In the genomic region with DNA sequence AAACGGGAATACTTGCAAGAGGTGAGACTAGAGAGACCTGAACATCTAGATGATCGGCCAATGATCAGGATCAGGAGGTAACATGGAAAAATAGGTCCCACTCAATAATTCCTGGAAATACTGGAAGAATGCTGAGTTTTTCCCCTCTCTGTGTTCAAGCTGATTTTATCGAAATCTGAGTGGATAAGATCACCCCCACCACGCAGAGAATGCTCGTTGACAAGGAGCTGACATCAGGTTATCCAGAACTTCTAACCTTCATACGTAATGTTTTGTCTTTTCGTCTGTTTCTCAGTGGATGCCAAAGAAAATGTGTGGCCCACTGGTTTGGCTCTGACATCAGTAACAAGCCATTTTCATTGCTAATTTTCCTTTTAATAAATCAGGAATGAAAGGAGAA, we compare ENCODE assay signal across 40 cellular contexts. TPM values are rescaled to one million over a fixed set of nuclear protein-coding genes. Genes with fewer than 3 reads are reported as not detected.
"Had no signal": no experiment of that assay in that cellular context is flagged by ENCODE, and none has a peak within 500 bp of the region (broad histone marks: within the 10 kb centered on the region; RNA-seq: fewer than 3 reads in every experiment).

No MANE protein-coding gene starts in this region.

- FAIRE-seq: astrocyte, bronchial epithelial cell had no signal

- ATAC-seq: activated naive CD4-positive, alpha-beta T cell treated with anti-CD3 and anti-CD28 coated beads, Interleukin-2, amount 50 U/mL, for 72 hours; activated naive CD8-positive, alpha-beta T cell treated with anti-CD3 and anti-CD28 coated beads, Interleukin-2, amount 50 U/mL, for 24 hours; activated T-cell treated with anti-CD3 and anti-CD28 coated beads, Interleukin-2, amount 50 U/mL, for 4 hours; activated T-cell treated with anti-CD3 and anti-CD28 coated beads, Interleukin-2, amount 50 U/mL, for 72 hours; activated T-helper 17 cell treated with anti-CD3 and anti-CD28 coated beads, Interleukin-2, amount 50 U/mL, for 72 hours; body of pancreas had no signal

- H3K4me1 ChIP-seq: adrenal gland, body of pancreas, breast epithelium had no signal

- H3K27ac ChIP-seq: adrenal gland, body of pancreas, brain microvascular endothelial cell, breast epithelium, cardiac muscle cell had no signal

- DNase-seq: activated effector memory CD4-positive, alpha-beta T cell treated with anti-CD3 and anti-CD28 coated beads, Interleukin-2, amount 50 U/mL, for 16 hours; activated effector memory CD4-positive, alpha-beta T cell treated with Interleukin-2 at 50 U/mL for 16 hours; activated gamma-delta T cell; activated gamma-delta T cell treated with Interleukin-2 at 50 U/mL for 16 hours; activated naive CD4-positive, alpha-beta T cell; activated naive CD4-positive, alpha-beta T cell treated with anti-CD3 and anti-CD28 coated beads for 36 hours; activated naive CD4-positive, alpha-beta T cell treated with anti-CD3 and anti-CD28 coated beads, Interleukin-2, amount 10 ng/mL, durations not matched to agents 7 days and 5 days; activated naive CD4-positive, alpha-beta T cell treated with anti-CD3 and anti-CD28 coated beads, Interleukin-2, amount 50 U/mL, for 16 hours; activated naive CD4-positive, alpha-beta T cell treated with Interleukin-2 at 50 U/mL for 16 hours; activated naive CD8-positive, alpha-beta T cell treated with anti-CD3 and anti-CD28 coated beads for 36 hours; activated naive CD8-positive, alpha-beta T cell treated with anti-CD3 and anti-CD28 coated beads, Interleukin-2, amount 10 ng/mL, durations not matched to agents 7 days and 5 days; activated naive CD8-positive, alpha-beta T cell treated with anti-CD3 and anti-CD28 coated beads, Interleukin-2, amount 50 U/mL, for 24 hours; activated T-cell treated with anti-CD3 and anti-CD28 coated beads, Interleukin-2, amount 50 U/mL, for 1 hour; activated T-cell treated with anti-CD3 and anti-CD28 coated beads, Interleukin-2, amount 50 U/mL, for 24 hours; activated T-cell treated with anti-CD3 and anti-CD28 coated beads, Interleukin-2, amount 50 U/mL, for 4 hours; activated T-cell treated with anti-CD3 and anti-CD28 coated beads, Interleukin-2, amount 50 U/mL, for 48 hours; activated T-cell treated with anti-CD3 and anti-CD28 coated beads, Interleukin-2, amount 50 U/mL, for 72 hours; adrenal gland; amniotic stem cell; amygdala; anterior cingulate cortex; aorta; body of pancreas; brain microvascular endothelial cell; caudate nucleus; central memory CD4-positive, alpha-beta T cell; cerebellar nuclear complex had no signal

- H3K36me3 Mint-ChIP-seq: activated naive CD4-positive, alpha-beta T cell treated with anti-CD3 and anti-CD28 coated beads, Interleukin-2, amount 10 ng/mL, durations not matched to agents 7 days and 5 days; activated naive CD4-positive, alpha-beta T cell treated with anti-CD3 and anti-CD28 coated beads, Interleukin-2, amount 50 U/mL, for 24 hours; activated naive CD4-positive, alpha-beta T cell treated with anti-CD3 and anti-CD28 coated beads, Interleukin-2, amount 50 U/mL, for 72 hours; activated naive CD8-positive, alpha-beta T cell; activated naive CD8-positive, alpha-beta T cell treated with anti-CD3 and anti-CD28 coated beads for 36 hours; activated naive CD8-positive, alpha-beta T cell treated with anti-CD3 and anti-CD28 coated beads, Interleukin-2, amount 10 ng/mL, durations not matched to agents 7 days and 5 days; brain had no signal

- H3K4me1 Mint-ChIP-seq: activated naive CD4-positive, alpha-beta T cell treated with anti-CD3 and anti-CD28 coated beads, Interleukin-2, amount 10 ng/mL, durations not matched to agents 7 days and 5 days; activated naive CD4-positive, alpha-beta T cell treated with anti-CD3 and anti-CD28 coated beads, Interleukin-2, amount 50 U/mL, for 24 hours; activated naive CD8-positive, alpha-beta T cell treated with anti-CD3 and anti-CD28 coated beads for 36 hours; activated naive CD8-positive, alpha-beta T cell treated with anti-CD3 and anti-CD28 coated beads, Interleukin-2, amount 10 ng/mL, durations not matched to agents 7 days and 5 days; activated naive CD8-positive, alpha-beta T cell treated with anti-CD3 and anti-CD28 coated beads, Interleukin-2, amount 50 U/mL, for 24 hours; activated T-helper 17 cell treated with anti-CD3 and anti-CD28 coated beads, Interleukin-2, amount 50 U/mL, for 72 hours; brain; central memory CD8-positive, alpha-beta T cell had no signal

- H3K4me3 Mint-ChIP-seq: activated naive CD4-positive, alpha-beta T cell treated with anti-CD3 and anti-CD28 coated beads for 36 hours; activated naive CD4-positive, alpha-beta T cell treated with anti-CD3 and anti-CD28 coated beads, Interleukin-2, amount 10 ng/mL, durations not matched to agents 7 days and 5 days; activated naive CD4-positive, alpha-beta T cell treated with anti-CD3 and anti-CD28 coated beads, Interleukin-2, amount 50 U/mL, for 24 hours; activated naive CD8-positive, alpha-beta T cell; activated naive CD8-positive, alpha-beta T cell treated with anti-CD3 and anti-CD28 coated beads for 36 hours; activated naive CD8-positive, alpha-beta T cell treated with anti-CD3 and anti-CD28 coated beads, Interleukin-2, amount 10 ng/mL, durations not matched to agents 7 days and 5 days; activated naive CD8-positive, alpha-beta T cell treated with anti-CD3 and anti-CD28 coated beads, Interleukin-2, amount 50 U/mL, for 24 hours; activated T-cell treated with anti-CD3 and anti-CD28 coated beads, Interleukin-2, amount 50 U/mL, for 24 hours; activated T-cell treated with anti-CD3 and anti-CD28 coated beads, Interleukin-2, amount 50 U/mL, for 4 hours; activated T-cell treated with anti-CD3 and anti-CD28 coated beads, Interleukin-2, amount 50 U/mL, for 72 hours; activated T-helper 1 cell treated with anti-CD3 and anti-CD28 coated beads, Interleukin-12 subunit alpha, Interleukin-12 subunit beta, Interleukin-2, Interleukin-4 antibody, amounts not matched to agents 30 ng/mL and 10 ng/mL and 1 ng/mL, durations not matched to agents 14 hours and 24 hours and 36 hours; activated T-helper 17 cell treated with anti-CD3 and anti-CD28 coated beads, Interleukin-2, amount 50 U/mL, for 72 hours; brain; central memory CD8-positive, alpha-beta T cell had no signal

- H3K36me3 ChIP-seq: adrenal gland, ascending aorta, brain microvascular endothelial cell, breast epithelium, cardiac muscle cell had no signal

- H3K27me3 ChIP-seq: ascending aorta, body of pancreas, brain microvascular endothelial cell, cardiac muscle cell had no signal

- H3K27ac Mint-ChIP-seq: activated naive CD4-positive, alpha-beta T cell treated with anti-CD3 and anti-CD28 coated beads for 36 hours; activated naive CD4-positive, alpha-beta T cell treated with anti-CD3 and anti-CD28 coated beads, Interleukin-2, amount 10 ng/mL, durations not matched to agents 7 days and 5 days; activated naive CD4-positive, alpha-beta T cell treated with anti-CD3 and anti-CD28 coated beads, Interleukin-2, amount 50 U/mL, for 72 hours; activated naive CD8-positive, alpha-beta T cell; activated naive CD8-positive, alpha-beta T cell treated with anti-CD3 and anti-CD28 coated beads for 36 hours; activated naive CD8-positive, alpha-beta T cell treated with anti-CD3 and anti-CD28 coated beads, Interleukin-2, amount 10 ng/mL, durations not matched to agents 7 days and 5 days; activated naive CD8-positive, alpha-beta T cell treated with anti-CD3 and anti-CD28 coated beads, Interleukin-2, amount 50 U/mL, for 24 hours; activated T-cell treated with anti-CD3 and anti-CD28 coated beads, Interleukin-2, amount 50 U/mL, for 24 hours; activated T-cell treated with anti-CD3 and anti-CD28 coated beads, Interleukin-2, amount 50 U/mL, for 72 hours; activated T-helper 1 cell treated with anti-CD3 and anti-CD28 coated beads, Interleukin-12 subunit alpha, Interleukin-12 subunit beta, Interleukin-2, Interleukin-4 antibody, amounts not matched to agents 30 ng/mL and 10 ng/mL and 1 ng/mL, durations not matched to agents 14 hours and 24 hours and 36 hours; activated T-helper 17 cell treated with anti-CD3 and anti-CD28 coated beads, Interleukin-2, amount 50 U/mL, for 72 hours; activated T-helper 2 cell treated with anti-CD3 and anti-CD28 coated beads, Interferon-gamma antibody, Interleukin-2, Interleukin-4, amounts not matched to agents 10 μg/mL and 5 μg/mL and 100 μg/mL, durations not matched to agents 14 hours and 24 hours and 36 hours; brain had no signal

- H3K9me3 ChIP-seq: adrenal gland, ascending aorta, body of pancreas, breast epithelium had no signal

- H3K4me3 ChIP-seq: adrenal gland, body of pancreas, breast epithelium, cardiac muscle cell had no signal

- H3K9me3 Mint-ChIP-seq: activated naive CD4-positive, alpha-beta T cell treated with anti-CD3 and anti-CD28 coated beads for 36 hours; activated naive CD4-positive, alpha-beta T cell treated with anti-CD3 and anti-CD28 coated beads, Interleukin-2, amount 10 ng/mL, durations not matched to agents 7 days and 5 days; activated naive CD4-positive, alpha-beta T cell treated with anti-CD3 and anti-CD28 coated beads, Interleukin-2, amount 50 U/mL, for 24 hours; activated naive CD4-positive, alpha-beta T cell treated with anti-CD3 and anti-CD28 coated beads, Interleukin-2, amount 50 U/mL, for 72 hours; activated naive CD8-positive, alpha-beta T cell treated with anti-CD3 and anti-CD28 coated beads for 36 hours; activated naive CD8-positive, alpha-beta T cell treated with anti-CD3 and anti-CD28 coated beads, Interleukin-2, amount 10 ng/mL, durations not matched to agents 7 days and 5 days; activated naive CD8-positive, alpha-beta T cell treated with anti-CD3 and anti-CD28 coated beads, Interleukin-2, amount 50 U/mL, for 24 hours; activated T-cell treated with anti-CD3 and anti-CD28 coated beads, Interleukin-2, amount 50 U/mL, for 24 hours; activated T-cell treated with anti-CD3 and anti-CD28 coated beads, Interleukin-2, amount 50 U/mL, for 4 hours; activated T-cell treated with anti-CD3 and anti-CD28 coated beads, Interleukin-2, amount 50 U/mL, for 72 hours; activated T-helper 1 cell treated with anti-CD3 and anti-CD28 coated beads, Interleukin-12 subunit alpha, Interleukin-12 subunit beta, Interleukin-2, Interleukin-4 antibody, amounts not matched to agents 30 ng/mL and 10 ng/mL and 1 ng/mL, durations not matched to agents 14 hours and 24 hours and 36 hours; activated T-helper 17 cell treated with anti-CD3 and anti-CD28 coated beads, Interleukin-2, amount 50 U/mL, for 72 hours; activated T-helper 2 cell treated with anti-CD3 and anti-CD28 coated beads, Interferon-gamma antibody, Interleukin-2, Interleukin-4, amounts not matched to agents 10 μg/mL and 5 μg/mL and 100 μg/mL, durations not matched to agents 14 hours and 24 hours and 36 hours; brain; central memory CD8-positive, alpha-beta T cell had no signal

RNA-seq across cellular contexts. Expression of a gene that starts 58.5 kb away (rescaled TPM):
- total RNA-seq: activated naive CD4-positive, alpha-beta T cell treated with anti-CD3 and anti-CD28 coated beads, Interleukin-2, amount 50 U/mL, for 72 hours; activated T-helper 1 cell treated with anti-CD3 and anti-CD28 coated beads, Interleukin-12 subunit alpha, Interleukin-12 subunit beta, Interleukin-2, Interleukin-4 antibody, amounts not matched to agents 30 ng/mL and 10 ng/mL and 1 ng/mL, durations not matched to agents 14 hours and 24 hours and 36 hours; activated T-helper 2 cell treated with anti-CD3 and anti-CD28 coated beads, Interferon-gamma antibody, Interleukin-2, Interleukin-4, amounts not matched to agents 10 μg/mL and 5 μg/mL and 100 μg/mL, durations not matched to agents 14 hours and 24 hours and 36 hours had no signal
- polyA plus RNA-seq: cardiac muscle cell had no signal
